In the genomic region with DNA sequence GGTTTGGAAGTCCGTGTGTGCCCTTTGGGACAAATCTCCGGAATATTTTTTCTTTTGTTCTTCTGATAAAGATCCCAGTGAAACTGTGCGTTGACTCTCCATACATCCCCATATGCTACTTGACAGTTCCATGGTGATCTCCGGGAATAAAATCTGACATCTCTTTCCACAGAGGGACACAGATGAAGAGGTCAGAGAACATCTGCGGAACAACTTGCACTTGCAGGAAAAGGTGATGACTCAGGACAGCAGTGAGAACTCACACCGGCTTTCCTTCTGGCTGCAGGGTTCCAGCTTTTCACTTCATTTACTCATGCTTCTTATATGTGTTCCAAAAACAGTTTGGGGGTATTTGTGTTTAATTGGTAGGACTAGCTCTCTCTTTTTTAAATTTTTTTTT, we compare ENCODE assay signal across 1 cellular context.
TF ChIP-seq lines count a peak whose summit lies in the region.

No MANE protein-coding gene starts in this region.

TF ChIP-seq in GM23338, 12 proteins besides CTCF, POLR2A, EP300 and RAD21 (continued from another document):
- TF ChIP-seq ZNF462 (CRISPR knock-in tag; IDR thresholded peaks at IDR 0.05) = no peak
TF ChIP-seq in GM23338: peak in this region for 0.
